ENCODE assay signal across 9 cellular contexts in the genomic region with DNA sequence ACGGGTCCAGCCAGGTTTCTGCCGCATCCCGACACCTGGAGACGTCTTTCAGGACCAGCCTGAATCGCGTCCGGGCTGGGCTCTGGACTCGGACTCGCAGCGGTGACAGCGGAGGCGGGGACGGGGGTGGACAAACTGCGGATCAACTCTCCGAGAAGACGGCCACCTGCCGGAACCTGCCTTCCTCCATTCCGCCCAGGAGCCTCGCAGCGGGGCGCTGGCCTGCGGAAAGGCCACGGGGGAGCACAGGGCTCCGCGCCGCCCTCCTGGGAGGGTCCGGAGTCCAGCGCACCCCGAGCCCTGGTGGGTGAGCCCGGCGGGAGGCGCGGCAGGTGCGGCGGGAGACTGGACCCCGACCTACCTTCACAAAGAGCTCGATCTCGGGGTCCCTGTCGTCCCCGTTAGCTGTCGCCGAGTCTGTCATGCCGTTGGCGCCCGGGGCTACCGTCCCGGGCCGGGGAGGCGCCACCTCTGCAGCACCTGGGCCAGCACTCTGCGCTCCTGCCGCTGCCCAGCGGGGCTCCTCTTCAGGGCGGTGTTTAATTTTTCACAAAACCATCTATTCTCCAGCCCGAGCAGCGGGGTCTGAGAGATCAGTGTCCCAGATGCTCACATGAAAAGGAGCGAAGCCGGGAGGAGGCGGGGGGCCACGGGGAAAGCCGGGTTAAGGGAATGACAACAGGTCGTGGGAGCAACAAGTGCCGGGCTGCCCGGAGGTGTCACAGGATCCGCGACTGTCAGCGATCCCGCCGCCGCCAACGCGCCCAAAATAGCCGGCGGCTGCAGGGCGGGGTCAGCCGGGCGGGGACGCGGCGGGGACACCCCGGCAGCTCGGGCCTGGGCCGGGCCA. TPM values are rescaled to one million over a fixed set of nuclear protein-coding genes. Genes with fewer than 3 reads are reported as not detected.
DNase-seq lines count a peak whose midpoint lies in the region; ATAC-seq, FAIRE-seq and TF ChIP-seq lines count a peak whose summit lies in the region.
"Had no signal": no experiment of that assay in that cellular context is flagged by ENCODE, and none has a peak within 500 bp of the region (broad histone marks: within the 10 kb centered on the region; RNA-seq: fewer than 3 reads in every experiment).

TSS of gene CLIC5 (minus strand) at position 742 of the 850 bp plus-strand sequence. CDS start at position 424, 318 bp downstream.

- WGBS in H1 (ENCODE audit: extremely low coverage in 1 of 2, insufficient coverage in 1 of 2, insufficient read length in 1 of 2, insufficient replicate concordance in 2 of 2, low coverage in 1 of 2, low lambda C conversion rate in 2 of 2, missing lambda C conversion rate in 1 of 2), 2 experiments, result 1% methylated on average over 55 of the region's 82 CpGs; no CpG with 5 or more reads in 1 of the 2 experiments
- WGBS in urinary bladder, result under 1% methylated on average over 82 of the region's 82 CpGs

- no peaks in the 10 kb centered on the region for H4K20me1 ChIP-seq in H1 (replicated peaks in 1 of 2; ENCODE audit: control insufficient read depth in 1 of 2, insufficient read depth in 2 of 2, low read length in 2 of 2)

- peak within 1 kb of the TSS; percentile 93 to 99 for H3K4me2 ChIP-seq in H1 (ENCODE audit: insufficient read depth in 1 of 2, low read depth in 2 of 2, low read length in 2 of 2)

- no peak within 1 kb of the TSS for H2BK12ac ChIP-seq in H1 (ENCODE audit: low read depth, low read length)

- peaks cover 30% of the 10 kb centered on the region for H3K27me3 Mint-ChIP-seq in activated CD4-positive, alpha-beta T cell treated with anti-CD3 and anti-CD28 coated beads, Interleukin-2, amount 10 ng/mL, durations not matched to agents 7 days and 5 days

- no peak within 1 kb of the TSS for H3K56ac ChIP-seq in H1 (replicated peaks; ENCODE audit: insufficient read length, low read depth, low read length)

- H3K27me3 ChIP-seq in HUES6 (ENCODE audit: control insufficient read depth, insufficient read depth, low read length), result peaks cover 56% of the 10 kb centered on the region
- peaks cover 14 to 31% (median 22%) of the 10 kb centered on the region in 4 experiments for H3K27me3 ChIP-seq in H1 (replicated peaks in 1 of 4; ENCODE audit: control insufficient read depth in 3 of 4, extremely low read depth in 1 of 4, insufficient read depth in 3 of 4, low read length in 3 of 4)

- no peak for ATAC-seq in HG03565 (IDR thresholded peaks at IDR 0.05; ENCODE audit: unreplicated experiment)

- H3K14ac ChIP-seq in H1 (ENCODE audit: insufficient read length), result no peak within 1 kb of the TSS

- no peak within 1 kb of the TSS for H4K8ac ChIP-seq in H1 (ENCODE audit: extremely low read depth, insufficient read depth, low read length)

- FAIRE-seq in H1 (lab: Jason Lieb, UNC), result no peak

- H2AFZ ChIP-seq in H1 (ENCODE audit: low read length), result peak within 1 kb of the TSS; percentile 2

- TF ChIP-seq EP300 in H1 (IDR thresholded peaks at IDR 0.05; ENCODE audit: borderline replicate concordance in 1 of 2, low read depth in 2 of 2, low read length in 2 of 2), result no peak

- no peak within 1 kb of the TSS for H3K23ac ChIP-seq in H1 (ENCODE audit: insufficient read length)

- H3K27ac Mint-ChIP-seq in activated CD4-positive, alpha-beta T cell treated with anti-CD3 and anti-CD28 coated beads, Interleukin-2, amount 10 ng/mL, durations not matched to agents 7 days and 5 days, result peak within 1 kb of the TSS; percentile 78

- H3K4me1 ChIP-seq in HUES6 (ENCODE audit: control insufficient read depth, insufficient read depth, low read length) (peaks cover 29% of the 10 kb centered on the region), H1 (replicated peaks in 1 of 4; ENCODE audit: control insufficient read depth in 3 of 4, insufficient read depth in 4 of 4, low read length in 3 of 4) (peaks cover 4 to 15% (median 8%) of the 10 kb centered on the region in 4 experiments; a peak in 4 of 7 replicates), urinary bladder (ENCODE audit: insufficient read depth) (peaks cover 2% of the 10 kb centered on the region)

- H3K79me1 ChIP-seq in H1 (ENCODE audit: low read depth, low read length), result no peaks in the 10 kb centered on the region

- peaks cover 5% of the 10 kb centered on the region for H3K36me3 Mint-ChIP-seq in activated CD4-positive, alpha-beta T cell treated with anti-CD3 and anti-CD28 coated beads, Interleukin-2, amount 10 ng/mL, durations not matched to agents 7 days and 5 days (ENCODE audit: low read depth)

- POLR2A ChIA-PET in activated CD4-positive, alpha-beta T cell treated with anti-CD3 and anti-CD28 coated beads, Interleukin-2, amount 10 ng/mL, durations not matched to agents 7 days and 5 days (lab: Charles Lee), result no interaction called here
- POLR2A ChIA-PET in H1 (lab: Charles Lee; ENCODE audit: partially characterized antibody), result no interaction called here

- no peaks in the 10 kb centered on the region for H3K36me3 ChIP-seq in HUES6 (ENCODE audit: control insufficient read depth, insufficient read depth, low read length)
- no peaks in the 10 kb centered on the region for H3K36me3 ChIP-seq in H1 (ENCODE audit: control insufficient read depth in 2 of 4, insufficient read depth in 4 of 4, low read length in 3 of 4)
- H3K36me3 ChIP-seq in urinary bladder (ENCODE audit: insufficient read depth), result no peaks in the 10 kb centered on the region

- H3K27ac ChIP-seq in HUES6 (ENCODE audit: low read depth, low read length) (no peak within 1 kb of the TSS), H1 (ENCODE audit: low read depth, low read length) (no peak within 1 kb of the TSS), urinary bladder (ENCODE audit: low read depth) (no peak within 1 kb of the TSS)

- no peak within 1 kb of the TSS for H2BK5ac ChIP-seq in H1 (ENCODE audit: low read depth, low read length)

- H4K91ac ChIP-seq in H1 (replicated peaks; ENCODE audit: insufficient read length, low read length), result no peak within 1 kb of the TSS

- H3K9ac ChIP-seq in HUES6 (ENCODE audit: low read length), result no peak within 1 kb of the TSS
- H3K9ac ChIP-seq in H1 (replicated peaks in 1 of 4; ENCODE audit: extremely low read depth in 1 of 4, low read depth in 3 of 4, low read length in 3 of 4), result no peak within 1 kb of the TSS

- peak; percentile 20 for DNase-seq in activated CD4-positive, alpha-beta T cell treated with anti-CD3 and anti-CD28 coated beads, Interleukin-2, amount 10 ng/mL, durations not matched to agents 7 days and 5 days
- DNase-seq in H1 (ENCODE audit: low read depth in 1 of 2, low spot score in 2 of 2) (peak in 1 of 2 experiments; percentile 65), myocyte (ENCODE audit: low read depth) (peak; percentile 34), middle frontal gyrus (ENCODE audit: extremely low spot score, low spot score) (no peak), NCI-H2029 (lab: John Stamatoyannopoulos, UW) (no peak)

- no peak for TF ChIP-seq RAD21 in H1 (IDR thresholded peaks at IDR 0.05 in 1 of 2, conservative IDR thresholded peaks at IDR 0.05 in 1 of 2; ENCODE audit: low read depth in 2 of 2, low read length in 2 of 2)

- peaks cover 8% of the 10 kb centered on the region; the same call in 1 of the 2 replicates for H3K9me3 ChIP-seq in HUES6 (ENCODE audit: control insufficient read depth, insufficient read depth, low read depth, low read length)
- H3K9me3 ChIP-seq in H1 (ENCODE audit: insufficient read depth in 2 of 2, low read depth in 1 of 2, low read length in 1 of 2), result peaks cover 5 to 8% of the 10 kb centered on the region in 2 experiments

- H3K4me3 Mint-ChIP-seq in activated CD4-positive, alpha-beta T cell treated with anti-CD3 and anti-CD28 coated beads, Interleukin-2, amount 10 ng/mL, durations not matched to agents 7 days and 5 days, result peak within 1 kb of the TSS; percentile 75

- H2BK15ac ChIP-seq in H1 (ENCODE audit: low read length), result no peak within 1 kb of the TSS

- no peaks in the 10 kb centered on the region for H3K79me2 ChIP-seq in H1 (ENCODE audit: control insufficient read depth in 1 of 2, insufficient read depth in 2 of 2, low read length in 2 of 2)

- H4K5ac ChIP-seq in H1 (ENCODE audit: insufficient read length, low read depth, low read length), result no peak within 1 kb of the TSS

- peaks cover 57% of the 10 kb centered on the region for H3K4me1 Mint-ChIP-seq in activated CD4-positive, alpha-beta T cell treated with anti-CD3 and anti-CD28 coated beads, Interleukin-2, amount 10 ng/mL, durations not matched to agents 7 days and 5 days

- H3K9me3 Mint-ChIP-seq in activated CD4-positive, alpha-beta T cell treated with anti-CD3 and anti-CD28 coated beads, Interleukin-2, amount 10 ng/mL, durations not matched to agents 7 days and 5 days, result peaks cover 6% of the 10 kb centered on the region

- no peak within 1 kb of the TSS for H2BK120ac ChIP-seq in H1 (replicated peaks; ENCODE audit: low read depth, low read length)

- H3K4me3 ChIP-seq in HUES6 (ENCODE audit: low read depth, low read length) (peak within 1 kb of the TSS; percentile 72), H1 (ENCODE audit: extremely low read depth in 1 of 4, insufficient read depth in 2 of 4, low read depth in 3 of 4, low read length in 4 of 4) (peak within 1 kb of the TSS; percentile 42 to 81 (median 48)), urinary bladder (ENCODE audit: low read depth, low read length) (peak within 1 kb of the TSS; percentile 40)

- no peak within 1 kb of the TSS for H3K4ac ChIP-seq in H1 (replicated peaks; ENCODE audit: insufficient read length, low read depth, low read length)

- H3K18ac ChIP-seq in H1 (ENCODE audit: extremely low read depth, low read length), result peak within 1 kb of the TSS; percentile 81; the same call in 1 of the 2 replicates

- H3K23me2 ChIP-seq in H1 (ENCODE audit: low read depth, low read length), result peaks cover 12% of the 10 kb centered on the region

- CTCF ChIA-PET in activated CD4-positive, alpha-beta T cell treated with anti-CD3 and anti-CD28 coated beads, Interleukin-2, amount 10 ng/mL, durations not matched to agents 7 days and 5 days (lab: Charles Lee), result interaction anchor here (0.7 kb wide), 1 partner anchor 42 kb away, joined by 3 read pairs; no protein-coding TSS in a partner anchor
- CTCF ChIA-PET in H1 (lab: Charles Lee; ENCODE audit: partially characterized antibody), result interaction anchor here (0.7 to 1.7 kb wide), 3 partner anchors 28 to 378 kb away, joined by 3 read pairs; no protein-coding TSS in a partner anchor

- TF ChIP-seq CTCF in H1 (IDR thresholded peaks at IDR 0.05; ENCODE audit: control extremely low read depth in 1 of 3, insufficient read depth in 1 of 3, low read depth in 1 of 3, low read length in 3 of 3), result no peak

- H2BK20ac ChIP-seq in H1 (ENCODE audit: low read length), result no peak within 1 kb of the TSS

- no peak for TF ChIP-seq POLR2A in H1 (IDR thresholded peaks at IDR 0.05; ENCODE audit: control extremely low read depth in 1 of 2, low read depth in 2 of 2, low read length in 2 of 2)

- no peak within 1 kb of the TSS for H2AK5ac ChIP-seq in H1 (ENCODE audit: low read depth, low read length)

RNA-seq across cellular contexts. Expression of gene CLIC5, which starts in this region (rescaled TPM):
- 1 to 10 TPM; 3.7 to 3.8 TPM for total RNA-seq in activated CD4-positive, alpha-beta T cell treated with anti-CD3 and anti-CD28 coated beads, Interleukin-2, amount 10 ng/mL, durations not matched to agents 7 days and 5 days
- 0.15 TPM in 1 of 2 replicates, not detected in the other for total RNA-seq in H1 (2021; fragmentation: NEBNext Ultra II Directional; extraction: Animal tissue kit (Norgen Biotek cat#: 25700))
- polyA plus RNA-seq in H1 (2011; rRNA removed) (0.12 and 0.24 TPM in 2 replicates), urinary bladder (2.4 TPM)
- polyA plus RNA-seq in H1 (2011; cell fraction: cytosol; rRNA removed), result 0.13 TPM
- polyA plus RNA-seq in H1 (2011; cell fraction: nucleus; rRNA removed), result 0.24 TPM
- polyA plus RNA-seq in H1 (2012, experiment 1 of 2), result 0.06 to 0.20 TPM (median 0.14 TPM) in 4 replicates
- polyA plus RNA-seq in H1 (2012, experiment 2 of 2), result 0.08 TPM
- 0.06 TPM for polyA plus RNA-seq in H1 (2013, experiment 1 of 2)
- polyA plus RNA-seq in H1 (2013, experiment 2 of 2), result 0.04 TPM
- 0.02 and 0.06 TPM in 2 replicates for polyA minus RNA-seq in H1 (2011; rRNA and poly(A)+ RNA removed)
- not detected for polyA minus RNA-seq in H1 (2011; cell fraction: cytosol; rRNA and poly(A)+ RNA removed)
- 0.40 TPM for polyA minus RNA-seq in H1 (2011; cell fraction: nucleus; rRNA and poly(A)+ RNA removed)
- total RNA-seq in myocyte (0.03 TPM in 1 of 2 replicates, not detected in the other), urinary bladder (4.3 TPM)
- 0.18 TPM for polyA plus RNA-seq in myocyte (2012)
- total RNA-seq: NCI-H460 had no signal

Comparison
In these comparisons a context has a peak if more than half of its experiments do, and no peak if none do; other contexts are left out.
1. Peak in DNase-seq in myocyte; RNA of the gene not detected or under 1 TPM.